Comparison of ENCODE assay signal across 8 cellular contexts in genomic region chr1:7783826-7784491, GRCh38. TPM values are rescaled to one million over a fixed set of nuclear protein-coding genes. Genes with fewer than 3 reads are reported as not detected.
DNase-seq lines count a peak whose midpoint lies in the region; ATAC-seq lines count a peak whose summit lies in the region.

PER3 (plus strand) TSS chr1:7784291; CDS start chr1:7784878, 587 bp downstream.

- peak; percentile 87 for ATAC-seq in GM21526 (IDR thresholded peaks at IDR 0.05; ENCODE audit: low FRiP score, unreplicated experiment)
- ATAC-seq in activated T-cell treated with anti-CD3 and anti-CD28 coated beads, Interleukin-2, amount 50 U/mL, for 4 hours: peak; percentile 94 to 95

- H3K27me3 Mint-ChIP-seq in activated T-cell treated with anti-CD3 and anti-CD28 coated beads, Interleukin-2, amount 50 U/mL, for 4 hours (ENCODE audit: low read depth): no peaks in the 10 kb centered on the region

- peak within 1 kb of the TSS; percentile 80 for H3K4me3 Mint-ChIP-seq in activated T-cell treated with anti-CD3 and anti-CD28 coated beads, Interleukin-2, amount 50 U/mL, for 4 hours

- peaks cover 0 to 2% of the 10 kb centered on the region in 2 donors for H3K36me3 ChIP-seq in esophagus (ENCODE audit: control insufficient read depth in 2 of 2, insufficient read depth in 2 of 2, low read length in 1 of 2)
- peaks cover 6% of the 10 kb centered on the region for H3K36me3 ChIP-seq in mucosa of stomach (ENCODE audit: control insufficient read depth, insufficient read depth, low read length)

- H3K9ac ChIP-seq in mucosa of stomach (ENCODE audit: low read length): peak within 1 kb of the TSS; percentile 76

- H3K27me3 ChIP-seq in esophagus (ENCODE audit: control insufficient read depth in 1 of 2, insufficient read depth in 2 of 2, low read length in 2 of 2): no peaks in the 10 kb centered on the region
- H3K27me3 ChIP-seq in mucosa of stomach (ENCODE audit: control insufficient read depth, insufficient read depth, low read length): no peaks in the 10 kb centered on the region

- no peaks in the 10 kb centered on the region for H3K9me3 ChIP-seq in esophagus (ENCODE audit: control insufficient read depth in 2 of 2, insufficient read depth in 1 of 2, low read depth in 1 of 2, low read length in 1 of 2)
- H3K9me3 ChIP-seq in mucosa of stomach (ENCODE audit: control insufficient read depth, low read length): no peaks in the 10 kb centered on the region

- WGBS in esophagus, 2 donors: 0 to 1% methylated on average over 69 to 90 of the region's 90 CpGs

- no peaks in the 10 kb centered on the region for H3K9me3 Mint-ChIP-seq in activated T-cell treated with anti-CD3 and anti-CD28 coated beads, Interleukin-2, amount 50 U/mL, for 4 hours

- H3K4me1 ChIP-seq in esophagus (ENCODE audit: control insufficient read depth in 2 of 2, insufficient read depth in 2 of 2, low read length in 1 of 2) (no peaks in the 10 kb centered on the region), mucosa of stomach (ENCODE audit: control insufficient read depth, insufficient read depth, low read length) (peaks cover 25% of the 10 kb centered on the region)

- peaks cover 5% of the 10 kb centered on the region for H3K36me3 Mint-ChIP-seq in activated T-cell treated with anti-CD3 and anti-CD28 coated beads, Interleukin-2, amount 50 U/mL, for 4 hours (ENCODE audit: insufficient read depth)

- peak within 1 kb of the TSS; percentile 84 to 88 for H3K27ac ChIP-seq in esophagus (ENCODE audit: low read depth in 2 of 2, low read length in 1 of 2)

- H3K4me3 ChIP-seq in esophagus (ENCODE audit: low read depth in 1 of 2, low read length in 2 of 2): peak within 1 kb of the TSS; percentile 66 to 69
- H3K4me3 ChIP-seq in mucosa of stomach (ENCODE audit: low read length): peak within 1 kb of the TSS; percentile 71

- DNase-seq in DMS 273 (lab: John Stamatoyannopoulos, UW; ENCODE audit: unreplicated experiment): peak; percentile 99
- DNase-seq in HuH-7 (ENCODE audit: low spot score): peak; percentile 86
- DNase-seq in OCI-M2 (lab: John Stamatoyannopoulos, UW; ENCODE audit: unreplicated experiment): peak; percentile 60
- DNase-seq in activated T-cell treated with anti-CD3 and anti-CD28 coated beads, Interleukin-2, amount 50 U/mL, for 4 hours: peak; percentile 88
- DNase-seq in stimulated activated CD8-positive, alpha-beta memory T cell treated with anti-CD3 and anti-CD28 coated beads, Interleukin-4, amount 100 ng/mL, for 4 hours (ENCODE audit: low read depth in 2 of 2, low spot score in 1 of 2): peak; percentile 75 to 81

- H3K4me1 Mint-ChIP-seq in activated T-cell treated with anti-CD3 and anti-CD28 coated beads, Interleukin-2, amount 50 U/mL, for 4 hours (ENCODE audit: low read depth): peaks cover 25% of the 10 kb centered on the region

RNA-seq across cellular contexts. Expression of gene PER3, which starts in this region (rescaled TPM):
- total RNA-seq in activated T-cell treated with anti-CD3 and anti-CD28 coated beads, Interleukin-2, amount 50 U/mL, for 4 hours: 1 to 10 TPM; 3.8 to 5.4 (median 4.3) TPM
- 10 to 100 TPM in 1 of 2 donors, 1 to 10 TPM in 1; 6.6 to 11.8 TPM for polyA plus RNA-seq in esophagus

Comparison
In these comparisons a context has a peak if more than half of its experiments do, and no peak if none do; other contexts are left out.
1. Peak in every context shown above with its lines: DNase-seq, ATAC-seq, H3K4me3 ChIP-seq and H3K27ac ChIP-seq.